1 cellular context compared by ENCODE assay signal in the genomic region with DNA sequence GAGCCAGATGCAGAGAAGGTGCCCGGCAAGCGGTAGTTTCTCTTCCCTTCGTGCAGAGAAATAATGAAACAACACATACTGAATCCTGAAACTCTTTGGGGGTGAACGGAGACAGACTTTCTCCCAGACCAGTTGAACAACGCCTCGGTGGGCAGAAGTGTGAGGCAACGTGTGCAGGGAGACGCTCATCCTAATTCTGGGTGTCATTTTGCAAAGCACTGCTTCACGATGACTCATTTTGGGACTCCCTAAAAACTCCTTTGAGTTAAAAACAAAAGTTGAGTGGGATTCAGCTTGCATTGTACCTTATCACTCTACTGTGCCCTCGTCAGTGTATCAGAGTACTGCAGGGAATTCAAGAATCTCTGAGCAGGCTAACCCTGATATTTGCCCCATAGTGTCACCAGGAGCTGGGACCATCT.
TF ChIP-seq lines count a peak whose summit lies in the region.

No MANE protein-coding gene starts in this region.

TF ChIP-seq in WTC11, 78 proteins besides CTCF, POLR2A, EP300 and RAD21 (continued from another document):
- TF ChIP-seq TP53 (CRISPR knock-in tag; IDR thresholded peaks at IDR 0.05) (no peak), FOXK1 (CRISPR knock-in tag; IDR thresholded peaks at IDR 0.05) (no peak), NFE2L1 (CRISPR knock-in tag; IDR thresholded peaks at IDR 0.05) (no peak), ZNF396 (CRISPR knock-in tag; IDR thresholded peaks at IDR 0.05; ENCODE audit: borderline replicate concordance) (no peak), TEAD4 (CRISPR knock-in tag; IDR thresholded peaks at IDR 0.05) (no peak)
- TF ChIP-seq, protein P1, sequence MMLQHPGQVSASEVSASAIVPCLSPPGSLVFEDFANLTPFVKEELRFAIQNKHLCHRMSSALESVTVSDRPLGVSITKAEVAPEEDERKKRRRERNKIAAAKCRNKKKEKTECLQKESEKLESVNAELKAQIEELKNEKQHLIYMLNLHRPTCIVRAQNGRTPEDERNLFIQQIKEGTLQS (CRISPR knock-in tag; conservative IDR thresholded peaks at IDR 0.05) = no peak
- TF ChIP-seq, protein P2, sequence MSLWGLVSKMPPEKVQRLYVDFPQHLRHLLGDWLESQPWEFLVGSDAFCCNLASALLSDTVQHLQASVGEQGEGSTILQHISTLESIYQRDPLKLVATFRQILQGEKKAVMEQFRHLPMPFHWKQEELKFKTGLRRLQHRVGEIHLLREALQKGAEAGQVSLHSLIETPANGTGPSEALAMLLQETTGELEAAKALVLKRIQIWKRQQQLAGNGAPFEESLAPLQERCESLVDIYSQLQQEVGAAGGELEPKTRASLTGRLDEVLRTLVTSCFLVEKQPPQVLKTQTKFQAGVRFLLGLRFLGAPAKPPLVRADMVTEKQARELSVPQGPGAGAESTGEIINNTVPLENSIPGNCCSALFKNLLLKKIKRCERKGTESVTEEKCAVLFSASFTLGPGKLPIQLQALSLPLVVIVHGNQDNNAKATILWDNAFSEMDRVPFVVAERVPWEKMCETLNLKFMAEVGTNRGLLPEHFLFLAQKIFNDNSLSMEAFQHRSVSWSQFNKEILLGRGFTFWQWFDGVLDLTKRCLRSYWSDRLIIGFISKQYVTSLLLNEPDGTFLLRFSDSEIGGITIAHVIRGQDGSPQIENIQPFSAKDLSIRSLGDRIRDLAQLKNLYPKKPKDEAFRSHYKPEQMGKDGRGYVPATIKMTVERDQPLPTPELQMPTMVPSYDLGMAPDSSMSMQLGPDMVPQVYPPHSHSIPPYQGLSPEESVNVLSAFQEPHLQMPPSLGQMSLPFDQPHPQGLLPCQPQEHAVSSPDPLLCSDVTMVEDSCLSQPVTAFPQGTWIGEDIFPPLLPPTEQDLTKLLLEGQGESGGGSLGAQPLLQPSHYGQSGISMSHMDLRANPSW (CRISPR knock-in tag; conservative IDR thresholded peaks at IDR 0.05; ENCODE audit: low read depth) = no peak
- TF ChIP-seq, protein P3, sequence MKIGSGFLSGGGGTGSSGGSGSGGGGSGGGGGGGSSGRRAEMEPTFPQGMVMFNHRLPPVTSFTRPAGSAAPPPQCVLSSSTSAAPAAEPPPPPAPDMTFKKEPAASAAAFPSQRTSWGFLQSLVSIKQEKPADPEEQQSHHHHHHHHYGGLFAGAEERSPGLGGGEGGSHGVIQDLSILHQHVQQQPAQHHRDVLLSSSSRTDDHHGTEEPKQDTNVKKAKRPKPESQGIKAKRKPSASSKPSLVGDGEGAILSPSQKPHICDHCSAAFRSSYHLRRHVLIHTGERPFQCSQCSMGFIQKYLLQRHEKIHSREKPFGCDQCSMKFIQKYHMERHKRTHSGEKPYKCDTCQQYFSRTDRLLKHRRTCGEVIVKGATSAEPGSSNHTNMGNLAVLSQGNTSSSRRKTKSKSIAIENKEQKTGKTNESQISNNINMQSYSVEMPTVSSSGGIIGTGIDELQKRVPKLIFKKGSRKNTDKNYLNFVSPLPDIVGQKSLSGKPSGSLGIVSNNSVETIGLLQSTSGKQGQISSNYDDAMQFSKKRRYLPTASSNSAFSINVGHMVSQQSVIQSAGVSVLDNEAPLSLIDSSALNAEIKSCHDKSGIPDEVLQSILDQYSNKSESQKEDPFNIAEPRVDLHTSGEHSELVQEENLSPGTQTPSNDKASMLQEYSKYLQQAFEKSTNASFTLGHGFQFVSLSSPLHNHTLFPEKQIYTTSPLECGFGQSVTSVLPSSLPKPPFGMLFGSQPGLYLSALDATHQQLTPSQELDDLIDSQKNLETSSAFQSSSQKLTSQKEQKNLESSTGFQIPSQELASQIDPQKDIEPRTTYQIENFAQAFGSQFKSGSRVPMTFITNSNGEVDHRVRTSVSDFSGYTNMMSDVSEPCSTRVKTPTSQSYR (CRISPR knock-in tag; IDR thresholded peaks at IDR 0.05) = no peak
- TF ChIP-seq, protein P4, sequence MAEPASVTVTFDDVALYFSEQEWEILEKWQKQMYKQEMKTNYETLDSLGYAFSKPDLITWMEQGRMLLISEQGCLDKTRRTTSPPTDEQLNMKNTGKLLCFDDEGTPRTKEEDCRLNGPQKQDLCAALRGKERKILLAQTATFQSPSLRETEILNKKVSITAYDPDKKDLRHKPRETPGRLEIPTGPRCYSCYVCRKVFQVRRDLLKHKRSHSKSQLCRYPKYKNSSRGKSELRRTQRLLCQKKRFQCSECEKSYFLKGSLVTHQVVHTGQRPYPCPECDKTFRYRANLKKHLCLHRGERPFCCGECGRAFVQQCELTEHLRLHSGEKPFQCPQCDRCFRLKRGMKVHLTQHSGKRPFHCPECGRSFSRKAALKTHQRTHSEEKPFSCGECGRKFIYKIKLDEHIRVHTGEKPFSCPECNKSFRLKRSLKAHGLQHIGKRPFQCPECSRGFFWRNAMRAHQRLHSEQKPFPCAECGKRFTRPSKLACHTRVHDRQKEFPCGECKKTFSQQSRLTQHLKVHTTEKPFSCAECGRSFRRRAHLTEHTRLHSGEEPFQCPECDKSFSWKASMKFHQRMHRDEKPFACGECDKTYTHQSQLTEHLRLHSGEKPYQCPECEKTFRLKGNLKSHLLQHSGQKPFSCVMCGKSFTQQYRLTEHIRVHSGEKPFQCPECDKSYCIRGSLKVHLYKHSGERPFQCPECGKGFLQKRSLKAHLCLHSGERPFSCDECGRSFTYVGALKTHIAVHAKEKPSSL (CRISPR knock-in tag; conservative IDR thresholded peaks at IDR 0.05) = no peak
- TF ChIP-seq, protein P5, sequence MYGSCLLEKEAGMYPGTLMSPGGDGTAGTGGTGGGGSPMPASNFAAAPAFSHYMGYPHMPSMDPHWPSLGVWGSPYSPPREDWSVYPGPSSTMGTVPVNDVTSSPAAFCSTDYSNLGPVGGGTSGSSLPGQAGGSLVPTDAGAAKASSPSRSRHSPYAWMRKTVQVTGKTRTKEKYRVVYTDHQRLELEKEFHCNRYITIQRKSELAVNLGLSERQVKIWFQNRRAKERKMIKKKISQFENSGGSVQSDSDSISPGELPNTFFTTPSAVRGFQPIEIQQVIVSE (CRISPR knock-in tag; IDR thresholded peaks at IDR 0.05; ENCODE audit: borderline replicate concordance) = no peak
